ENCODE assay signal across 8 cellular contexts in genomic region chr6:26156850-26157149, GRCh38.
DNase-seq lines count a peak whose midpoint lies in the region; ATAC-seq and TF ChIP-seq lines count a peak whose summit lies in the region.

No MANE protein-coding gene starts in this region.

- H3K18ac ChIP-seq in neuronal stem cell (ENCODE audit: low read length) = peak overlapping the region; percentile 97

- H3K79me1 ChIP-seq in neuronal stem cell (ENCODE audit: low read depth, low read length) = no peaks in the 10 kb centered on the region

- H3K14ac ChIP-seq in neuronal stem cell (ENCODE audit: low read length) = peak overlapping the region; percentile 92

- no peak overlapping the region for H2AFZ ChIP-seq in neuronal stem cell (ENCODE audit: low read length)

- no peak for TF ChIP-seq POLR2A in Peyer's patch (IDR thresholded peaks at IDR 0.05)

- no peak overlapping the region for H3K4ac ChIP-seq in neuronal stem cell (ENCODE audit: low read length)

- H2BK15ac ChIP-seq in neuronal stem cell (ENCODE audit: low read length) = no peak overlapping the region

- H3K36me3 ChIP-seq in Peyer's patch (no peaks in the 10 kb centered on the region), neuronal stem cell (replicated peaks in 1 of 2; ENCODE audit: control insufficient read depth in 2 of 2, insufficient read depth in 2 of 2, low read length in 2 of 2) (no peaks in the 10 kb centered on the region)

- peak overlapping the region; percentile 98 for H3K9ac ChIP-seq in neuronal stem cell (ENCODE audit: low read depth, low read length, poor library complexity)

- no CpG with 5 or more reads among the region's 11 CpGs for WGBS in neuronal stem cell (ENCODE audit: extremely low coverage in 2 of 2, insufficient read length in 2 of 2, insufficient replicate concordance in 1 of 2), 2 donors

- TF ChIP-seq CTCF in Peyer's patch (IDR thresholded peaks at IDR 0.05) = no peak
- no peak for TF ChIP-seq CTCF in epithelial cell of proximal tubule (conservative IDR thresholded peaks at IDR 0.05; ENCODE audit: low read depth, low read length)

- no peak overlapping the region for H2AK5ac ChIP-seq in neuronal stem cell (ENCODE audit: low read depth, low read length)

- H3K4me1 ChIP-seq in Peyer's patch (peaks cover 0 to 11% (median 4%) of the 10 kb centered on the region in 4 donors), neuronal stem cell (ENCODE audit: control insufficient read depth in 2 of 2, insufficient read depth in 1 of 2, low read depth in 1 of 2, low read length in 2 of 2) (no peaks in the 10 kb centered on the region)

- H3K27me3 ChIP-seq in Peyer's patch (no peaks in the 10 kb centered on the region), neuronal stem cell (ENCODE audit: control insufficient read depth in 3 of 3, insufficient read depth in 3 of 3, low read depth in 1 of 3, low read length in 3 of 3) (no peaks in the 10 kb centered on the region)

- H4K91ac ChIP-seq in neuronal stem cell (ENCODE audit: low read depth, low read length, poor library complexity) = no peak overlapping the region

- peak overlapping the region; percentile 77 for H2BK5ac ChIP-seq in neuronal stem cell (ENCODE audit: low read length)

- no peak overlapping the region for H2BK120ac ChIP-seq in neuronal stem cell (ENCODE audit: low read depth, low read length)

- H3K4me2 ChIP-seq in neuronal stem cell (ENCODE audit: insufficient read depth, low read length, poor library complexity, severe bottlenecking) = peak overlapping the region; percentile 80

- H4K8ac ChIP-seq in neuronal stem cell (ENCODE audit: low read depth, low read length) = no peak overlapping the region

- DNase-seq in Peyer's patch = peak in 1 of 3 donors; percentile 60
- DNase-seq in epithelial cell of proximal tubule (ENCODE audit: low read depth) = no peak
- DNase-seq in neuronal stem cell (ENCODE audit: low spot score) = no peak
- DNase-seq in RPMI8226 = no peak
- no peak for DNase-seq in HCEC 1CT
- no peak for DNase-seq in dedifferentiated amniotic fluid mesenchymal stem cell (ENCODE audit: extremely low spot score)

- ATAC-seq in GM19351 (IDR thresholded peaks at IDR 0.05; ENCODE audit: unreplicated experiment) (peak; percentile 7), GM18517 (IDR thresholded peaks at IDR 0.05; ENCODE audit: unreplicated experiment) (no peak)

- H3K4me3 ChIP-seq in Peyer's patch (peak overlapping the region; percentile 52 to 79 (median 64)), epithelial cell of proximal tubule (ENCODE audit: low read depth, low read length) (peak overlapping the region; percentile 82), neuronal stem cell (ENCODE audit: low read length in 2 of 2) (peak overlapping the region; percentile 57 to 95)

- peak overlapping the region; percentile 89 to 99 (median 94) for H3K27ac ChIP-seq in Peyer's patch
- peak overlapping the region; percentile 91 for H3K27ac ChIP-seq in neuronal stem cell (replicated peaks; ENCODE audit: low read length)

- H3K9me3 ChIP-seq in Peyer's patch (no peaks in the 10 kb centered on the region), neuronal stem cell (replicated peaks in 1 of 2; ENCODE audit: control insufficient read depth in 2 of 2, insufficient read depth in 1 of 2, low read depth in 1 of 2, low read length in 2 of 2) (no peaks in the 10 kb centered on the region)

- peak overlapping the region; percentile 100 for H3K23ac ChIP-seq in neuronal stem cell (ENCODE audit: low read depth, low read length, poor library complexity)

- no peak overlapping the region for H2BK12ac ChIP-seq in neuronal stem cell (ENCODE audit: low read length)
